In genomic region chr4:135368826-135369225, GRCh38 we compare ENCODE assay signal across 21 cellular contexts.
DNase-seq lines count a peak whose midpoint lies in the region; ATAC-seq, FAIRE-seq and TF ChIP-seq lines count a peak whose summit lies in the region.
"Had no signal": no experiment of that assay in that cellular context is flagged by ENCODE, and none has a peak within 500 bp of the region (broad histone marks: within the 10 kb centered on the region; RNA-seq: fewer than 3 reads in every experiment).

No MANE protein-coding gene starts in this region.

- H3K9ac ChIP-seq in astrocyte (ENCODE audit: low read length), result no peak overlapping the region
- H3K9ac ChIP-seq: BLaER1 treated with 17β-estradiol and CSF1 and Interleukin-3, amounts not matched to agents 10 nM and 100 nM; SK-N-SH had no signal

- H3K4me2 ChIP-seq in GM23338 (no peak overlapping the region), astrocyte (ENCODE audit: low read length) (no peak overlapping the region)
- H3K4me2 ChIP-seq: BLaER1 treated with 17β-estradiol and CSF1 and Interleukin-3, amounts not matched to agents 10 nM and 100 nM; SK-N-SH had no signal

- TF ChIP-seq CTCF in GM23338 (conservative IDR thresholded peaks at IDR 0.05; ENCODE audit: low read depth in 2 of 2), result no peak
- TF ChIP-seq CTCF in astrocyte (IDR thresholded peaks at IDR 0.05; ENCODE audit: insufficient read depth, low read depth, low read length), result no peak
- TF ChIP-seq CTCF in fibroblast of pulmonary artery (IDR thresholded peaks at IDR 0.05; ENCODE audit: low read length, missing control alignments), result no peak

- H3K4me3 ChIP-seq in GM23338, result no peak overlapping the region
- no peak overlapping the region for H3K4me3 ChIP-seq in astrocyte (ENCODE audit: insufficient read depth, low read depth, low read length)
- no peak overlapping the region for H3K4me3 ChIP-seq in fibroblast of pulmonary artery (replicated peaks; ENCODE audit: low read depth, low read length)
- H3K4me3 ChIP-seq: BLaER1 treated with 17β-estradiol and CSF1 and Interleukin-3, amounts not matched to agents 10 nM and 100 nM had no signal

- peaks cover 11% of the 10 kb centered on the region; the same call in 1 of the 2 replicates for H3K9me2 ChIP-seq in GM23338 (ENCODE audit: insufficient read depth)
- H3K9me2 ChIP-seq: SK-N-SH had no signal

- H3K4me1 Mint-ChIP-seq in GM23338 (no peaks in the 10 kb centered on the region), astrocyte (ENCODE audit: low read depth, unreplicated experiment) (no peaks in the 10 kb centered on the region)

- H3K4me1 ChIP-seq in GM23338 (ENCODE audit: insufficient read depth) (no peaks in the 10 kb centered on the region), astrocyte (ENCODE audit: insufficient read depth, low read length) (no peaks in the 10 kb centered on the region)
- H3K4me1 ChIP-seq: BLaER1 treated with 17β-estradiol and CSF1 and Interleukin-3, amounts not matched to agents 10 nM and 100 nM had no signal

- H3K79me2 ChIP-seq in GM23338 (replicated peaks; ENCODE audit: insufficient read depth) (no peaks in the 10 kb centered on the region), astrocyte (ENCODE audit: insufficient read depth, low read length) (no peaks in the 10 kb centered on the region)

- no peaks in the 10 kb centered on the region for H3K9me3 ChIP-seq in astrocyte (ENCODE audit: insufficient read depth, low read depth, low read length)
- H3K9me3 ChIP-seq: BLaER1 treated with 17β-estradiol and CSF1 and Interleukin-3, amounts not matched to agents 10 nM and 100 nM; SK-N-SH had no signal

- no peak for DNase-seq in GM23338 (ENCODE audit: low spot score)
- DNase-seq in astrocyte (ENCODE audit: low read depth), result peak; percentile 22
- DNase-seq in fibroblast of pulmonary artery (ENCODE audit: low read depth), result peak; percentile 11
- no peak for DNase-seq in stimulated activated CD4-positive, alpha-beta T cell treated with anti-CD3 and anti-CD28 coated beads, Interleukin-2, amount 100 ng/mL, for 48 hours
- DNase-seq in CD1c-positive myeloid dendritic cell (ENCODE audit: extremely low spot score), result no peak
- DNase-seq in NCI-H69 (lab: John Stamatoyannopoulos, UW), result no peak
- DNase-seq: CD8-positive, alpha-beta T cell; DND-41; GDM1; Kasumi-1; NCI-H1092; NCI-H1436 treated with DMSO at 0.1 percent for 48 hours; NCI-H1930; NCI-H748 treated with DMSO at 0.1 percent for 48 hours; NK-92 treated with Interleukin-12 subunit alpha and Interleukin-12 subunit beta, amount 100 ng/mL, for 24 hours; SIG-M5; SK-N-SH had no signal

- no peak for ATAC-seq in GM23338
- no peak for ATAC-seq in HG03139 (IDR thresholded peaks at IDR 0.05; ENCODE audit: unreplicated experiment)
- ATAC-seq: CD8-positive, alpha-beta T cell; Panc1 had no signal

- H3K9me3 Mint-ChIP-seq in GM23338 (peaks cover 3% of the 10 kb centered on the region; the same call in 2 of the 3 replicates), astrocyte (ENCODE audit: unreplicated experiment) (peaks cover 2% of the 10 kb centered on the region)

- H2AFZ ChIP-seq in GM23338 (peak overlapping the region; percentile 44; the same call in 1 of the 2 replicates), astrocyte (ENCODE audit: low read depth, low read length) (no peak overlapping the region)

- no peaks in the 10 kb centered on the region for H3F3A ChIP-seq in GM23338 (replicated peaks; ENCODE audit: low read depth)

- H3K27ac Mint-ChIP-seq in GM23338 (no peak overlapping the region), astrocyte (ENCODE audit: unreplicated experiment) (no peak overlapping the region)
- H3K27ac Mint-ChIP-seq: CD8-positive, alpha-beta T cell had no signal

- H3K36me3 ChIP-seq in GM23338 (ENCODE audit: insufficient read depth) (no peaks in the 10 kb centered on the region), astrocyte (ENCODE audit: insufficient read depth, low read length) (no peaks in the 10 kb centered on the region)
- H3K36me3 ChIP-seq: BLaER1 treated with 17β-estradiol and CSF1 and Interleukin-3, amounts not matched to agents 10 nM and 100 nM had no signal

- H3K27me3 Mint-ChIP-seq in GM23338 (ENCODE audit: insufficient read depth, low read depth, poor library complexity), result no peaks in the 10 kb centered on the region
- H3K27me3 Mint-ChIP-seq in astrocyte (ENCODE audit: low read depth, unreplicated experiment), result no peaks in the 10 kb centered on the region

- H3K4me3 Mint-ChIP-seq in GM23338 (no peak overlapping the region), astrocyte (ENCODE audit: unreplicated experiment) (no peak overlapping the region)
- H3K4me3 Mint-ChIP-seq: CD8-positive, alpha-beta T cell had no signal

- peaks cover 11% of the 10 kb centered on the region; the same call in 2 of the 3 replicates for H3K36me3 Mint-ChIP-seq in GM23338 (ENCODE audit: low read depth)
- no peaks in the 10 kb centered on the region for H3K36me3 Mint-ChIP-seq in astrocyte (ENCODE audit: low read depth, unreplicated experiment)
- H3K36me3 Mint-ChIP-seq: CD8-positive, alpha-beta T cell had no signal

- no peak for FAIRE-seq in astrocyte (lab: Jason Lieb, UNC)
- FAIRE-seq: GM18507 had no signal

- H3K27me3 ChIP-seq in GM23338 (ENCODE audit: insufficient read depth) (no peaks in the 10 kb centered on the region), astrocyte (ENCODE audit: insufficient read depth, low read length) (no peaks in the 10 kb centered on the region)
- H3K27me3 ChIP-seq: BLaER1 treated with 17β-estradiol and CSF1 and Interleukin-3, amounts not matched to agents 10 nM and 100 nM had no signal

- H3K27ac ChIP-seq in GM23338 (ENCODE audit: low read depth) (no peak overlapping the region), astrocyte (ENCODE audit: low read depth, low read length) (no peak overlapping the region)
- H3K27ac ChIP-seq: BLaER1 treated with 17β-estradiol and CSF1 and Interleukin-3, amounts not matched to agents 10 nM and 100 nM had no signal

- H4K20me1 ChIP-seq in GM23338 (replicated peaks; ENCODE audit: insufficient read depth) (no peaks in the 10 kb centered on the region), astrocyte (ENCODE audit: insufficient read depth, low read length) (no peaks in the 10 kb centered on the region)
- H4K20me1 ChIP-seq: BLaER1 treated with 17β-estradiol and CSF1 and Interleukin-3, amounts not matched to agents 10 nM and 100 nM had no signal

TF ChIP-seq in GM23338, 12 proteins besides CTCF, POLR2A, EP300 and RAD21:
- no peak for TF ChIP-seq ETS1 (IDR thresholded peaks at IDR 0.05)
TF ChIP-seq in GM23338: peak in this region for 0.

Comparison
In these comparisons a context has a peak if more than half of its experiments do, and no peak if none do; other contexts are left out.
1. DNase-seq: peak in astrocyte (single experiment) and fibroblast of pulmonary artery (single experiment); none in GM23338 (single experiment), stimulated activated CD4-positive, alpha-beta T cell treated with anti-CD3 and anti-CD28 coated beads, Interleukin-2, amount 100 ng/mL, for 48 hours (0 of 2), CD1c-positive myeloid dendritic cell (single experiment) and NCI-H69 (single experiment).